ENCODE assay signal across 8 cellular contexts in genomic region chr6:160520043-160520904, GRCh38.
A peak's percentile ranks its signal among the peaks of the same experiment; 100 is the strongest.
DNase-seq lines count a peak whose midpoint lies in the region; ATAC-seq and TF ChIP-seq lines count a peak whose summit lies in the region.

No MANE protein-coding gene starts in this region.

- H3K27me3 ChIP-seq in PC-3 (ENCODE audit: low read length) = no peaks in the 10 kb centered on the region
- H3K27me3 ChIP-seq in naive thymus-derived CD4-positive, alpha-beta T cell (ENCODE audit: control insufficient read depth in 2 of 2, insufficient read depth in 2 of 2, low read length in 2 of 2) = no peaks in the 10 kb centered on the region

- H4K20me1 ChIP-seq in PC-3 (ENCODE audit: low read length) = no peaks in the 10 kb centered on the region

- DNase-seq in CD1c-positive myeloid dendritic cell (ENCODE audit: extremely low spot score) (peak; percentile 36), PC-3 (peak; percentile 33), fibroblast of mammary gland (ENCODE audit: low read depth) (peak; percentile 58)
- peak; percentile 63 for DNase-seq in activated T-helper 1 cell treated with anti-CD3 and anti-CD28 coated beads, Interleukin-12 subunit alpha, Interleukin-12 subunit beta, Interleukin-2, Interleukin-4 antibody, amounts not matched to agents 30 ng/mL and 10 ng/mL and 1 ng/mL, durations not matched to agents 14 hours and 24 hours and 36 hours (ENCODE audit: low spot score)
- peak; percentile 47 to 81 (median 69) for DNase-seq in naive thymus-derived CD4-positive, alpha-beta T cell

- H3K27ac Mint-ChIP-seq in activated T-helper 1 cell treated with anti-CD3 and anti-CD28 coated beads, Interleukin-12 subunit alpha, Interleukin-12 subunit beta, Interleukin-2, Interleukin-4 antibody, amounts not matched to agents 30 ng/mL and 10 ng/mL and 1 ng/mL, durations not matched to agents 14 hours and 24 hours and 36 hours = peak overlapping the region; percentile 83
- H3K27ac Mint-ChIP-seq in naive thymus-derived CD4-positive, alpha-beta T cell = peak overlapping the region; percentile 81 to 96 (median 87)
- peak overlapping the region; percentile 93 for H3K27ac Mint-ChIP-seq in stimulated activated memory B cell treated with anti-CD40 and anti-IgM and Interleukin-4, amounts not matched to agents 10 μg/mL and 1 μg/mL and 100 μg/mL, for 72 hours

- H3K9me3 Mint-ChIP-seq in activated T-helper 1 cell treated with anti-CD3 and anti-CD28 coated beads, Interleukin-12 subunit alpha, Interleukin-12 subunit beta, Interleukin-2, Interleukin-4 antibody, amounts not matched to agents 30 ng/mL and 10 ng/mL and 1 ng/mL, durations not matched to agents 14 hours and 24 hours and 36 hours = no peaks in the 10 kb centered on the region
- H3K9me3 Mint-ChIP-seq in naive thymus-derived CD4-positive, alpha-beta T cell = peaks cover 0 to 3% (median 0%) of the 10 kb centered on the region in 11 donors
- no peaks in the 10 kb centered on the region for H3K9me3 Mint-ChIP-seq in stimulated activated memory B cell treated with anti-CD40 and anti-IgM and Interleukin-4, amounts not matched to agents 10 μg/mL and 1 μg/mL and 100 μg/mL, for 72 hours

- H2AFZ ChIP-seq in PC-3 (ENCODE audit: low read length) = peak overlapping the region; percentile 95

- H3K9ac ChIP-seq in PC-3 (ENCODE audit: low read length) = peak overlapping the region; percentile 80

- peaks cover 18% of the 10 kb centered on the region for H3K4me1 Mint-ChIP-seq in activated T-helper 1 cell treated with anti-CD3 and anti-CD28 coated beads, Interleukin-12 subunit alpha, Interleukin-12 subunit beta, Interleukin-2, Interleukin-4 antibody, amounts not matched to agents 30 ng/mL and 10 ng/mL and 1 ng/mL, durations not matched to agents 14 hours and 24 hours and 36 hours (ENCODE audit: low read depth)
- peaks cover 13 to 32% (median 24%) of the 10 kb centered on the region in 7 donors for H3K4me1 Mint-ChIP-seq in naive thymus-derived CD4-positive, alpha-beta T cell
- H3K4me1 Mint-ChIP-seq in stimulated activated memory B cell treated with anti-CD40 and anti-IgM and Interleukin-4, amounts not matched to agents 10 μg/mL and 1 μg/mL and 100 μg/mL, for 72 hours = peaks cover 5% of the 10 kb centered on the region

- POLR2A ChIA-PET in PC-3 (lab: Charles Lee; ENCODE audit: unreplicated experiment) = interaction anchor here (0.6 kb wide), 3 partner anchors 615 to 733 kb away, joined by 3 to 5 read pairs (median 4); partner anchors contain the start of gene TCP1
- POLR2A ChIA-PET in naive thymus-derived CD4-positive, alpha-beta T cell (lab: Charles Lee) = interaction anchor here (0.9 kb wide), 2 partner anchors 10 to 13 kb away, joined by 3 to 4 read pairs; no protein-coding TSS in a partner anchor

- H3K79me2 ChIP-seq in PC-3 (ENCODE audit: low read length) = no peaks in the 10 kb centered on the region

- peak overlapping the region; percentile 94 for H3K4me2 ChIP-seq in PC-3 (ENCODE audit: low read length)

- TF ChIP-seq CTCF in PC-3 (conservative IDR thresholded peaks at IDR 0.05; ENCODE audit: low read depth, low read length) (peak; percentile 21; the same call in 1 of the 2 replicates), fibroblast of mammary gland (conservative IDR thresholded peaks at IDR 0.05; ENCODE audit: control insufficient read depth, insufficient read depth, low read depth, low read length) (no peak)

- H3K36me3 ChIP-seq in PC-3 (ENCODE audit: low read depth, low read length) = no peaks in the 10 kb centered on the region
- H3K36me3 ChIP-seq in naive thymus-derived CD4-positive, alpha-beta T cell (ENCODE audit: control insufficient read depth in 2 of 3, insufficient read depth in 3 of 3, low read length in 3 of 3) = no peaks in the 10 kb centered on the region

- CTCF ChIA-PET in PC-3 (lab: Charles Lee) = interaction anchor here (0.7 to 1.0 kb wide), 4 partner anchors 14 to 751 kb away, joined by 3 to 6 read pairs (median 4); no protein-coding TSS in a partner anchor
- CTCF ChIA-PET in naive thymus-derived CD4-positive, alpha-beta T cell (lab: Charles Lee) = interaction anchor here (0.6 to 6.4 kb wide), 12 partner anchors 11 to 854 kb away, joined by 3 to 73 read pairs (median 4); no protein-coding TSS in a partner anchor

- no peaks in the 10 kb centered on the region for H3F3A ChIP-seq in PC-3 (ENCODE audit: low read length, unreplicated experiment)

- H3K27me3 Mint-ChIP-seq in activated T-helper 1 cell treated with anti-CD3 and anti-CD28 coated beads, Interleukin-12 subunit alpha, Interleukin-12 subunit beta, Interleukin-2, Interleukin-4 antibody, amounts not matched to agents 30 ng/mL and 10 ng/mL and 1 ng/mL, durations not matched to agents 14 hours and 24 hours and 36 hours (ENCODE audit: insufficient read depth) = peaks cover 40% of the 10 kb centered on the region
- H3K27me3 Mint-ChIP-seq in naive thymus-derived CD4-positive, alpha-beta T cell = peaks cover 0 to 59% (median 0%) of the 10 kb centered on the region in 5 donors
- H3K27me3 Mint-ChIP-seq in stimulated activated memory B cell treated with anti-CD40 and anti-IgM and Interleukin-4, amounts not matched to agents 10 μg/mL and 1 μg/mL and 100 μg/mL, for 72 hours = no peaks in the 10 kb centered on the region

- H3K36me3 Mint-ChIP-seq in activated T-helper 1 cell treated with anti-CD3 and anti-CD28 coated beads, Interleukin-12 subunit alpha, Interleukin-12 subunit beta, Interleukin-2, Interleukin-4 antibody, amounts not matched to agents 30 ng/mL and 10 ng/mL and 1 ng/mL, durations not matched to agents 14 hours and 24 hours and 36 hours (ENCODE audit: low read depth) = no peaks in the 10 kb centered on the region
- H3K36me3 Mint-ChIP-seq in naive thymus-derived CD4-positive, alpha-beta T cell = peaks cover 0 to 2% (median 0%) of the 10 kb centered on the region in 5 donors
- no peaks in the 10 kb centered on the region for H3K36me3 Mint-ChIP-seq in stimulated activated memory B cell treated with anti-CD40 and anti-IgM and Interleukin-4, amounts not matched to agents 10 μg/mL and 1 μg/mL and 100 μg/mL, for 72 hours

- no TSS peak for BruUV-seq in PC-3 (replicated peaks; lab: Mats Ljungman, UMichigan)

- peaks cover 10% of the 10 kb centered on the region; the same call in 1 of the 2 replicates for H3K4me1 ChIP-seq in PC-3 (ENCODE audit: insufficient read depth, low read length)
- peaks cover 0 to 14% of the 10 kb centered on the region in 2 donors for H3K4me1 ChIP-seq in naive thymus-derived CD4-positive, alpha-beta T cell (ENCODE audit: control insufficient read depth in 2 of 2, insufficient read depth in 2 of 2, low read length in 2 of 2)

- intact Hi-C loops in PC-3 (cut with micrococcal nuclease) = loop anchor here (1.0 to 5.0 kb wide), 2 partner anchors 14 to 852 kb away; no protein-coding TSS in a partner anchor
- intact Hi-C loops in activated T-helper 1 cell treated with anti-CD3 and anti-CD28 coated beads, Interleukin-12 subunit alpha, Interleukin-12 subunit beta, Interleukin-2, Interleukin-4 antibody, amounts not matched to agents 30 ng/mL and 10 ng/mL and 1 ng/mL, durations not matched to agents 14 hours and 24 hours and 36 hours (cut with micrococcal nuclease) = loop anchor here (1.0 to 10.0 kb wide), 7 partner anchors 14 to 851 kb away; partner anchors contain the start of genes MAP3K4, SOD2 and WTAP
- intact Hi-C loops in naive thymus-derived CD4-positive, alpha-beta T cell (cut with micrococcal nuclease) = loop anchor here (1.0 to 5.0 kb wide), 9 partner anchors 14 to 852 kb away; partner anchors contain the start of genes SOD2 (in 2 of the 2), AGPAT4 (in 1 of the 2), MAP3K4 (in 1 of the 2) and TCP1 (in 1 of the 2)

- ATAC-seq in GM19351 (IDR thresholded peaks at IDR 0.05; ENCODE audit: unreplicated experiment) (peak; percentile 79), HG03442 (IDR thresholded peaks at IDR 0.05; ENCODE audit: unreplicated experiment) (peak; percentile 64), PC-3 (peak; percentile 72)
- ATAC-seq in naive thymus-derived CD4-positive, alpha-beta T cell = peak; percentile 82
- ATAC-seq in stimulated activated memory B cell treated with anti-CD40 and anti-IgM and Interleukin-4, amounts not matched to agents 10 μg/mL and 1 μg/mL and 100 μg/mL, for 72 hours = peak; percentile 91

- no peaks in the 10 kb centered on the region for H3K9me2 ChIP-seq in PC-3 (replicated peaks; ENCODE audit: low read length)

- H3K9me3 ChIP-seq in PC-3 (ENCODE audit: low read length) = no peaks in the 10 kb centered on the region
- H3K9me3 ChIP-seq in naive thymus-derived CD4-positive, alpha-beta T cell (ENCODE audit: control insufficient read depth in 2 of 3, low read length in 3 of 3) = no peaks in the 10 kb centered on the region

- peak overlapping the region; percentile 41; the same call in 1 of the 2 replicates for H3K27ac ChIP-seq in PC-3 (ENCODE audit: low read length)
- peak overlapping the region; percentile 70 for H3K27ac ChIP-seq in naive thymus-derived CD4-positive, alpha-beta T cell (ENCODE audit: low read depth, low read length)

- H3K4me3 ChIP-seq in PC-3 (ENCODE audit: low read length) (peak overlapping the region; percentile 79), fibroblast of mammary gland (ENCODE audit: control insufficient read depth, low read depth, low read length) (peak overlapping the region; percentile 62)
- H3K4me3 ChIP-seq in naive thymus-derived CD4-positive, alpha-beta T cell (ENCODE audit: low read length) = peak overlapping the region; percentile 75

- H3K4me3 Mint-ChIP-seq in activated T-helper 1 cell treated with anti-CD3 and anti-CD28 coated beads, Interleukin-12 subunit alpha, Interleukin-12 subunit beta, Interleukin-2, Interleukin-4 antibody, amounts not matched to agents 30 ng/mL and 10 ng/mL and 1 ng/mL, durations not matched to agents 14 hours and 24 hours and 36 hours = peak overlapping the region; percentile 91
- H3K4me3 Mint-ChIP-seq in naive thymus-derived CD4-positive, alpha-beta T cell = peak overlapping the region; percentile 91 to 97 (median 95)
- peak overlapping the region; percentile 99 for H3K4me3 Mint-ChIP-seq in stimulated activated memory B cell treated with anti-CD40 and anti-IgM and Interleukin-4, amounts not matched to agents 10 μg/mL and 1 μg/mL and 100 μg/mL, for 72 hours

Comparison
In these comparisons a context has a peak if more than half of its experiments do, and no peak if none do; other contexts are left out.
1. Peak in every context shown above with its lines: DNase-seq, ATAC-seq, H3K4me3 ChIP-seq and H3K27ac ChIP-seq.